10 cellular contexts compared by ENCODE assay signal in genomic region chr3:134372405-134373277, GRCh38. TPM values are rescaled to one million over a fixed set of nuclear protein-coding genes. Genes with fewer than 3 reads are reported as not detected.
DNase-seq lines count a peak whose midpoint lies in the region; ATAC-seq and TF ChIP-seq lines count a peak whose summit lies in the region.
"Had no signal": no experiment of that assay in that cellular context is flagged by ENCODE, and none has a peak within 500 bp of the region (broad histone marks: within the 10 kb centered on the region; RNA-seq: fewer than 3 reads in every experiment).

No MANE protein-coding gene starts in this region.

- DNase-seq in Right ventricle myocardium inferior (ENCODE audit: missing footprints): peak; percentile 21
- DNase-seq in Right ventricle myocardium superior: no peak
- DNase-seq in endothelial cell (ENCODE audit: low spot score): no peak
- no peak for DNase-seq in uterus
- DNase-seq in naive thymus-derived CD8-positive, alpha-beta T cell: no peak
- no peak for DNase-seq in T-helper 2 cell treated with Interferon-gamma antibody and Interleukin-4, amounts not matched to agents 5 μg/mL and 100 μg/mL, for 36 hours (ENCODE audit: low spot score)
- no peak for DNase-seq in DMS 273 treated with DMSO at 0.1 percent for 48 hours (lab: John Stamatoyannopoulos, UW)
- DNase-seq: effector memory CD8-positive, alpha-beta T cell; stimulated activated CD4-positive, alpha-beta T cell treated with anti-CD3 and anti-CD28 coated beads, Interleukin-4, amount 100 ng/mL, for 24 hours had no signal

- peak overlapping the region; percentile 92 for H3K4me3 Mint-ChIP-seq in endothelial cell (ENCODE audit: unreplicated experiment)
- peak overlapping the region in 5 of 10 donors; percentile 27 to 69 (median 39) for H3K4me3 Mint-ChIP-seq in naive thymus-derived CD8-positive, alpha-beta T cell
- no peak overlapping the region for H3K4me3 Mint-ChIP-seq in T-helper 2 cell treated with Interferon-gamma antibody and Interleukin-4, amounts not matched to agents 5 μg/mL and 100 μg/mL, for 36 hours

- H3K9me3 ChIP-seq in muscle layer of duodenum (ENCODE audit: control insufficient read depth in 1 of 2, low read length in 2 of 2) (no peaks in the 10 kb centered on the region), uterus (no peaks in the 10 kb centered on the region)

- peak overlapping the region; percentile 94 for H3K27ac Mint-ChIP-seq in endothelial cell (ENCODE audit: unreplicated experiment)
- no peak overlapping the region for H3K27ac Mint-ChIP-seq in naive thymus-derived CD8-positive, alpha-beta T cell
- H3K27ac Mint-ChIP-seq in T-helper 2 cell treated with Interferon-gamma antibody and Interleukin-4, amounts not matched to agents 5 μg/mL and 100 μg/mL, for 36 hours: no peak overlapping the region
- H3K27ac Mint-ChIP-seq: effector memory CD8-positive, alpha-beta T cell had no signal

- H3K4me3 ChIP-seq in muscle layer of duodenum (ENCODE audit: low read depth in 1 of 2, low read length in 2 of 2) (peak overlapping the region; percentile 75 to 81), uterus (peak overlapping the region; percentile 52 to 89)

- no peak for TF ChIP-seq POLR2A in uterus (IDR thresholded peaks at IDR 0.05)

- peaks cover 69% of the 10 kb centered on the region for H3K4me1 Mint-ChIP-seq in endothelial cell (ENCODE audit: unreplicated experiment)
- peaks cover 7 to 15% (median 10%) of the 10 kb centered on the region in 4 donors for H3K4me1 Mint-ChIP-seq in naive thymus-derived CD8-positive, alpha-beta T cell
- H3K4me1 Mint-ChIP-seq in T-helper 2 cell treated with Interferon-gamma antibody and Interleukin-4, amounts not matched to agents 5 μg/mL and 100 μg/mL, for 36 hours (ENCODE audit: low read depth): peaks cover 7% of the 10 kb centered on the region

- H3K9me3 Mint-ChIP-seq in endothelial cell (ENCODE audit: unreplicated experiment): no peaks in the 10 kb centered on the region
- H3K9me3 Mint-ChIP-seq in naive thymus-derived CD8-positive, alpha-beta T cell: no peaks in the 10 kb centered on the region
- H3K9me3 Mint-ChIP-seq in T-helper 2 cell treated with Interferon-gamma antibody and Interleukin-4, amounts not matched to agents 5 μg/mL and 100 μg/mL, for 36 hours: no peaks in the 10 kb centered on the region
- H3K9me3 Mint-ChIP-seq: effector memory CD8-positive, alpha-beta T cell had no signal

- H3K27me3 Mint-ChIP-seq in endothelial cell (ENCODE audit: unreplicated experiment): peaks cover 31% of the 10 kb centered on the region
- H3K27me3 Mint-ChIP-seq in naive thymus-derived CD8-positive, alpha-beta T cell: peaks cover 19 to 52% (median 34%) of the 10 kb centered on the region in 5 donors
- H3K27me3 Mint-ChIP-seq in T-helper 2 cell treated with Interferon-gamma antibody and Interleukin-4, amounts not matched to agents 5 μg/mL and 100 μg/mL, for 36 hours (ENCODE audit: low read depth): peaks cover 44% of the 10 kb centered on the region

- H3K36me3 Mint-ChIP-seq in endothelial cell (ENCODE audit: low read depth, unreplicated experiment): peaks cover 16% of the 10 kb centered on the region
- H3K36me3 Mint-ChIP-seq in naive thymus-derived CD8-positive, alpha-beta T cell: peaks cover 0 to 3% (median 0%) of the 10 kb centered on the region in 3 donors
- H3K36me3 Mint-ChIP-seq in T-helper 2 cell treated with Interferon-gamma antibody and Interleukin-4, amounts not matched to agents 5 μg/mL and 100 μg/mL, for 36 hours (ENCODE audit: low read depth): no peaks in the 10 kb centered on the region

- TF ChIP-seq CTCF in endothelial cell (IDR thresholded peaks at IDR 0.05; ENCODE audit: unreplicated experiment) (no peak), uterus (IDR thresholded peaks at IDR 0.05) (no peak)

- H3K36me3 ChIP-seq in muscle layer of duodenum (ENCODE audit: control insufficient read depth in 1 of 2, insufficient read depth in 2 of 2, low read length in 2 of 2): peaks cover 18 to 30% of the 10 kb centered on the region in 2 donors
- H3K36me3 ChIP-seq in uterus: no peaks in the 10 kb centered on the region

- POLR2A ChIA-PET in naive thymus-derived CD8-positive, alpha-beta T cell (lab: Charles Lee): no interaction called here

- H3K27me3 ChIP-seq in muscle layer of duodenum (ENCODE audit: low read depth, low read length) (no peaks in the 10 kb centered on the region), uterus (no peaks in the 10 kb centered on the region)

- H3K27ac ChIP-seq in muscle layer of duodenum (ENCODE audit: low read length) (peak overlapping the region; percentile 94), uterus (peak overlapping the region; percentile 97 to 99)

- H3K4me1 ChIP-seq in muscle layer of duodenum (ENCODE audit: control insufficient read depth in 1 of 2, insufficient read depth in 2 of 2, low read length in 2 of 2) (peaks cover 29 to 61% of the 10 kb centered on the region in 2 donors), uterus (peaks cover 5 to 43% of the 10 kb centered on the region in 2 donors)

- no peak for ATAC-seq in Right ventricle myocardium inferior
- no peak for ATAC-seq in Right ventricle myocardium superior (ENCODE audit: poor library complexity)
- ATAC-seq in naive thymus-derived CD8-positive, alpha-beta T cell: no peak
- ATAC-seq: effector memory CD8-positive, alpha-beta T cell had no signal

- intact Hi-C loops in Right ventricle myocardium inferior (cut with DNase I): no loop called here
- intact Hi-C loops in Right ventricle myocardium superior (cut with DNase I): loop anchor here (5.0 kb wide), 1 partner anchor 100 kb away; no protein-coding TSS in a partner anchor
- intact Hi-C loops in uterus (cut with DNase I; ENCODE audit: low total_unique reads): loop anchor here (5.0 kb wide), 1 partner anchor 90 kb away; no protein-coding TSS in a partner anchor

RNA-seq across cellular contexts. Expression of gene AMOTL2, which starts 1.6 kb away (rescaled TPM):
- 61.9 TPM for total RNA-seq in Right ventricle myocardium inferior
- 63.0 TPM for total RNA-seq in Right ventricle myocardium superior
- total RNA-seq in endothelial cell (ENCODE audit: unreplicated experiment): 46.5 TPM
- total RNA-seq in uterus: 10 to 100 TPM; 49.4 to 87.5 (median 61.4) TPM
- total RNA-seq in naive thymus-derived CD8-positive, alpha-beta T cell: not detected
- not detected for polyA plus RNA-seq in naive thymus-derived CD8-positive, alpha-beta T cell

Comparison
In these comparisons a context has a peak if more than half of its experiments do, and no peak if none do; other contexts are left out.
1. RNA of gene AMOTL2, which starts 1.6 kb away (total RNA-seq): 49.4 to 87.5 TPM in uterus, 63.0 TPM in Right ventricle myocardium superior (single experiment), 61.9 TPM in Right ventricle myocardium inferior (single experiment) and 46.5 TPM in endothelial cell (single experiment); not detected in naive thymus-derived CD8-positive, alpha-beta T cell; every median in the first group is over 10 times any median in the second.